ENCODE assay signal across 1 cellular context in the genomic region with DNA sequence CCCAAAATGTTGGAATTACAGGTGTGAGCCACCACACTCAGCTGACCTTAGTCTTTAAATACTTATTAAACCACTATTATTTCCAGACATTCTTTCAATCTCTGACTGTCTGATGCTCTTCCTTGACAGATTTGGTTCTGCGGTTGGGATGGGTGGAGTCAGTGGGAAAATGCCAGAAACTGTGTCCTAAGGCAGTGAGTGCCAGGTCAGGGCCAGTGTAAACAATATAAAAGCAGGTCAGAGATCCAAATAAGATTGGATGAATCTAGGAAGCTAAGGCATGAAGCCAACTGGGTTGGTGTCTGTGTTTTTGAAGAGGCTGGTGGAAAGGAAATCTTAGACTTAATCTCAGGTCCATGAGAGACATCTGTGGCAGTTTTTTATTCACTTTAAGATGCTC.
TF ChIP-seq lines count a peak whose summit lies in the region.

No MANE protein-coding gene starts in this region.

TF ChIP-seq in IMR-90, 13 proteins besides CTCF, POLR2A, EP300 and RAD21:
- TF ChIP-seq CEBPB (IDR thresholded peaks at IDR 0.05; ENCODE audit: low read depth, low read length): no peak
- no peak for TF ChIP-seq RFX5 (IDR thresholded peaks at IDR 0.05; ENCODE audit: low read depth, low read length)
- TF ChIP-seq MAZ (IDR thresholded peaks at IDR 0.05; ENCODE audit: borderline replicate concordance, low read depth, low read length): no peak
- no peak for TF ChIP-seq USF2 (IDR thresholded peaks at IDR 0.05; ENCODE audit: low read depth, low read length)
